In genomic region chr1:94026869-94027388, GRCh38 we compare ENCODE assay signal across 19 cellular contexts.
A peak's percentile ranks its signal among the peaks of the same experiment; 100 is the strongest.
DNase-seq lines count a peak whose midpoint lies in the region; ATAC-seq, FAIRE-seq and TF ChIP-seq lines count a peak whose summit lies in the region.
"Had no signal": no experiment of that assay in that cellular context is flagged by ENCODE, and none has a peak within 500 bp of the region (broad histone marks: within the 10 kb centered on the region; RNA-seq: fewer than 3 reads in every experiment).

No MANE protein-coding gene starts in this region.

- no peak overlapping the region for H3K27ac ChIP-seq in IMR-90 (ENCODE audit: insufficient read depth, low read length)
- H3K27ac ChIP-seq in Panc1 (ENCODE audit: low read length): peak overlapping the region; percentile 88
- no peak overlapping the region for H3K27ac ChIP-seq in keratinocyte (ENCODE audit: control insufficient read depth, insufficient read depth, low read length)
- H3K27ac ChIP-seq: BLaER1, SJSA1 had no signal

- POLR2A ChIA-PET in IMR-90 (lab: Charles Lee; ENCODE audit: unreplicated experiment) (no interaction called here), Panc1 (lab: Charles Lee) (interaction anchor here (0.7 to 0.8 kb wide), 2 partner anchors 111 to 211 kb away, joined by 3 read pairs; partner anchors contain the start of gene ARHGAP29)

- no peak for DNase-seq in GM12891 (ENCODE audit: insufficient read length, low spot score)
- DNase-seq in IMR-90: no peak
- no peak for DNase-seq in Panc1 (ENCODE audit: low read depth, low spot score)
- DNase-seq in keratinocyte (ENCODE audit: low read depth, low spot score): no peak
- DNase-seq in Kasumi-1 (lab: John Stamatoyannopoulos, UW): no peak
- DNase-seq in NCI-H510A treated with DMSO at 0.1 percent for 48 hours (lab: John Stamatoyannopoulos, UW): no peak
- DNase-seq: CD4-positive, alpha-beta memory T cell; DND-41; NCI-H1417; NCI-H1694 treated with DMSO at 0.1 percent for 48 hours; NCI-H446; NCI-H526 treated with DMSO at 0.1 percent for 48 hours; T-helper 1 cell had no signal

- H3K36me3 ChIP-seq in IMR-90 (ENCODE audit: control insufficient read depth, insufficient read depth, low read length) (no peaks in the 10 kb centered on the region), Panc1 (ENCODE audit: control insufficient read depth, insufficient read depth, low read length) (no peaks in the 10 kb centered on the region), keratinocyte (ENCODE audit: control insufficient read depth in 2 of 2, extremely low read depth in 1 of 2, insufficient read depth in 2 of 2, low read length in 2 of 2) (no peaks in the 10 kb centered on the region)
- H3K36me3 ChIP-seq: BLaER1, SJSA1 had no signal

- 0 out of 2 replicates have a peak overlapping the region, but pooled peaks have one; percentile 13 for H3K4ac ChIP-seq in IMR-90 (ENCODE audit: low read depth, low read length)

- H3K27me3 ChIP-seq in IMR-90 (ENCODE audit: control insufficient read depth, insufficient read depth, low read length) (no peaks in the 10 kb centered on the region), Panc1 (ENCODE audit: control insufficient read depth, insufficient read depth, low read length) (no peaks in the 10 kb centered on the region), keratinocyte (ENCODE audit: control insufficient read depth, extremely low read depth, insufficient read depth, low read length) (no peaks in the 10 kb centered on the region)
- H3K27me3 ChIP-seq: BLaER1, SJSA1 had no signal

- H3K9me1 ChIP-seq in IMR-90 (ENCODE audit: insufficient read depth, low read length): peaks cover 5% of the 10 kb centered on the region
- no peaks in the 10 kb centered on the region for H3K9me1 ChIP-seq in keratinocyte (ENCODE audit: control insufficient read depth, extremely low read depth, insufficient read depth, low read length)

- no peak overlapping the region; the same call in 1 of the 2 replicates for H4K5ac ChIP-seq in IMR-90 (ENCODE audit: low read depth, low read length)

- peak overlapping the region in 1 of 2 experiments; percentile 7; a peak in 1 of 4 replicates for H4K8ac ChIP-seq in IMR-90 (ENCODE audit: low read depth in 2 of 2, low read length in 2 of 2)

- no peak overlapping the region for H3K4me2 ChIP-seq in IMR-90 (ENCODE audit: low read depth, low read length)
- no peak overlapping the region for H3K4me2 ChIP-seq in keratinocyte (ENCODE audit: control insufficient read depth, extremely low read depth, insufficient read depth, low read depth, low read length)
- H3K4me2 ChIP-seq: BLaER1 had no signal

- no peak overlapping the region for H3K14ac ChIP-seq in IMR-90 (replicated peaks; ENCODE audit: low read depth, low read length)

- H3K18ac ChIP-seq in IMR-90 (ENCODE audit: low read depth, low read length): no peak overlapping the region

- no peak overlapping the region for H3K56ac ChIP-seq in IMR-90 (ENCODE audit: extremely low read depth, insufficient read depth, low read length)

- no peak for TF ChIP-seq POLR2A in GM12891 (IDR thresholded peaks at IDR 0.05; ENCODE audit: low read depth, low read length)
- TF ChIP-seq POLR2A in IMR-90 (IDR thresholded peaks at IDR 0.05; ENCODE audit: low read depth, low read length): no peak

- no peak overlapping the region; the same call in 1 of the 2 replicates for H2BK120ac ChIP-seq in IMR-90 (ENCODE audit: low read depth, low read length)

- 0 out of 2 replicates have a peak overlapping the region, but pooled peaks have one; percentile 6 for H4K91ac ChIP-seq in IMR-90 (ENCODE audit: insufficient read depth, low read depth, low read length)

- H3K23ac ChIP-seq in IMR-90 (ENCODE audit: low read depth, low read length): no peak overlapping the region

- H3K4me1 ChIP-seq in IMR-90 (ENCODE audit: control insufficient read depth, insufficient read depth, low read length) (peaks cover 10% of the 10 kb centered on the region), Panc1 (ENCODE audit: control insufficient read depth, insufficient read depth, low read length) (peaks cover 23% of the 10 kb centered on the region), keratinocyte (ENCODE audit: control insufficient read depth, extremely low read depth, insufficient read depth, low read length) (peaks cover 15% of the 10 kb centered on the region)
- H3K4me1 ChIP-seq: BLaER1 had no signal

- H2BK20ac ChIP-seq in IMR-90 (ENCODE audit: low read depth, low read length): peak overlapping the region; percentile 22; the same call in 1 of the 2 replicates

- no peaks in the 10 kb centered on the region for H3K79me1 ChIP-seq in IMR-90 (ENCODE audit: low read depth in 1 of 2, low read length in 2 of 2)

- TF ChIP-seq RAD21 in IMR-90 (IDR thresholded peaks at IDR 0.05; ENCODE audit: low read length): no peak

- BruUV-seq in IMR-90 (replicated peaks; lab: Mats Ljungman, UMichigan) (no TSS peak), Panc1 (replicated peaks; lab: Mats Ljungman, UMichigan) (no TSS peak)

- H4K20me1 ChIP-seq in IMR-90 (ENCODE audit: insufficient read depth, low read length) (0 out of 2 replicates have a peak, but pooled peaks cover 3% of the 10 kb centered on the region), keratinocyte (ENCODE audit: control insufficient read depth, extremely low read depth, insufficient read depth, low read length) (no peaks in the 10 kb centered on the region)
- H4K20me1 ChIP-seq: BLaER1 had no signal

- H3K4me3 ChIP-seq in IMR-90 (ENCODE audit: insufficient read depth, low read depth, low read length) (no peak overlapping the region), Panc1 (ENCODE audit: low read depth in 2 of 2, low read length in 2 of 2) (no peak overlapping the region), keratinocyte (ENCODE audit: control insufficient read depth in 2 of 3, extremely low read depth in 1 of 3, insufficient read depth in 2 of 3, low read depth in 1 of 3, low read length in 3 of 3) (no peak overlapping the region)
- H3K4me3 ChIP-seq: BLaER1, K562, SJSA1 had no signal

- intact Hi-C loops in IMR-90 (cut with micrococcal nuclease): loop anchor here (1.0 to 10.0 kb wide), 3 partner anchors 309 to 778 kb away; no protein-coding TSS in a partner anchor
- intact Hi-C loops in Panc1 (cut with micrococcal nuclease; ENCODE audit: unreplicated experiment): loop anchor here (2.0 kb wide), 1 partner anchor 310 kb away; no protein-coding TSS in a partner anchor

- H2AFZ ChIP-seq in IMR-90 (replicated peaks; ENCODE audit: low read length, poor library complexity): peak overlapping the region; percentile 44
- no peak overlapping the region for H2AFZ ChIP-seq in keratinocyte (ENCODE audit: control insufficient read depth, low read length)

- dilution Hi-C loops in IMR-90 (cut with HindIII; ENCODE audit: low sequenced_read_pairs, unreplicated experiment) (no loop called here), keratinocyte (cut with MboI; ENCODE audit: extremely low pct_ligation_motif_present, low sequenced_read_pairs) (no loop called here)

- H3K9me3 ChIP-seq in IMR-90 (ENCODE audit: control insufficient read depth, insufficient read depth, low read length) (no peaks in the 10 kb centered on the region), Panc1 (ENCODE audit: control insufficient read depth, insufficient read depth, low read depth, low read length) (no peaks in the 10 kb centered on the region), keratinocyte (ENCODE audit: control insufficient read depth, low read depth, low read length) (no peaks in the 10 kb centered on the region)
- H3K9me3 ChIP-seq: BLaER1, SJSA1 had no signal

- H2BK5ac ChIP-seq in IMR-90 (ENCODE audit: low read depth, low read length, poor library complexity, severe bottlenecking): no peak overlapping the region

- no peaks in the 10 kb centered on the region for H3K79me2 ChIP-seq in keratinocyte (ENCODE audit: control insufficient read depth, insufficient read depth, low read length)

- ATAC-seq in IMR-90 (ENCODE audit: low read depth) (no peak), Panc1 (no peak), GM21576 (IDR thresholded peaks at IDR 0.05; ENCODE audit: unreplicated experiment) (no peak)
- ATAC-seq: K562, Right ventricle myocardium inferior had no signal

- CTCF ChIA-PET in IMR-90 (lab: Yijun Ruan, JAX): interaction anchor here (1.2 to 8.3 kb wide), 6 partner anchors 9 to 437 kb away, joined by 3 to 90 read pairs (median 8); no protein-coding TSS in a partner anchor
- CTCF ChIA-PET in Panc1 (lab: Charles Lee): interaction anchor here (0.5 to 2.4 kb wide), 6 partner anchors 12 to 1218 kb away, joined by 3 to 19 read pairs (median 4); no protein-coding TSS in a partner anchor

- TF ChIP-seq CTCF in IMR-90 (conservative IDR thresholded peaks at IDR 0.05; ENCODE audit: low read depth, low read length): no peak
- TF ChIP-seq CTCF in Panc1 (IDR thresholded peaks at IDR 0.05): no peak
- TF ChIP-seq CTCF in keratinocyte (optimal IDR thresholded peaks at IDR 0.05 in 1 of 3, IDR thresholded peaks at IDR 0.05 in 1 of 3, conservative IDR thresholded peaks at IDR 0.05 in 1 of 3; ENCODE audit: extremely low read depth in 1 of 3, insufficient read depth in 2 of 3, low read length in 3 of 3): no peak

- no peak overlapping the region for H3K9ac ChIP-seq in IMR-90 (ENCODE audit: low read depth, low read length)
- H3K9ac ChIP-seq in keratinocyte (ENCODE audit: control insufficient read depth, extremely low read depth, insufficient read depth, low read length): no peak overlapping the region
- H3K9ac ChIP-seq: BLaER1 had no signal

- H2BK15ac ChIP-seq in IMR-90 (ENCODE audit: low read depth, low read length): peak overlapping the region; percentile 59; the same call in 1 of the 3 replicates

- in situ Hi-C loops in IMR-90 (cut with MboI; ENCODE audit: low sequenced_read_pairs) (loop anchor here (10.0 to 25.0 kb wide), 2 partner anchors 308 to 435 kb away; no protein-coding TSS in a partner anchor), Panc1 (cut with HindIII; ENCODE audit: low pct_unique_long_range_greater_than_20kb, low sequenced_read_pairs) (no loop called here)

- H2AK9ac ChIP-seq in IMR-90 (replicated peaks; ENCODE audit: low read depth, low read length, poor library complexity): no peak overlapping the region

- no peak for FAIRE-seq in GM12891 (lab: Jason Lieb, UNC)
- FAIRE-seq in keratinocyte (lab: Jason Lieb, UNC): peak; percentile 26
- FAIRE-seq: K562, RCC 7860 had no signal

- WGBS in IMR-90 (ENCODE audit: extremely low coverage in 2 of 2, insufficient read length in 1 of 2), 2 experiments: 90% methylated on average over 4 of the region's 8 CpGs; no CpG with 5 or more reads in 1 of the 2 experiments

- H2AK5ac ChIP-seq in IMR-90 (ENCODE audit: low read depth, low read length): no peak overlapping the region

TF ChIP-seq in GM12891, 5 proteins besides CTCF, POLR2A, EP300 and RAD21 (continues in another document):
- TF ChIP-seq POU2F2 (IDR thresholded peaks at IDR 0.05; ENCODE audit: low read depth, low read length): no peak
- TF ChIP-seq PAX5 (IDR thresholded peaks at IDR 0.05; ENCODE audit: insufficient read depth, low read length, severe bottlenecking): no peak
- no peak for TF ChIP-seq POLR2AphosphoS5 (IDR thresholded peaks at IDR 0.05; ENCODE audit: low read depth, low read length)
- TF ChIP-seq TAF1 (IDR thresholded peaks at IDR 0.05; ENCODE audit: low read depth, low read length): no peak

TF ChIP-seq in IMR-90, 13 proteins besides CTCF, POLR2A, EP300 and RAD21 (continues in another document):
- TF ChIP-seq RFX5 (IDR thresholded peaks at IDR 0.05; ENCODE audit: low read depth, low read length): no peak
- TF ChIP-seq FOS (IDR thresholded peaks at IDR 0.05; ENCODE audit: low read depth, low read length): no peak
- TF ChIP-seq MAFK (IDR thresholded peaks at IDR 0.05; ENCODE audit: low read depth, low read length): no peak
- no peak for TF ChIP-seq SMC3 (IDR thresholded peaks at IDR 0.05; ENCODE audit: low read depth, low read length)
